19 cellular contexts compared by ENCODE assay signal in the genomic region with DNA sequence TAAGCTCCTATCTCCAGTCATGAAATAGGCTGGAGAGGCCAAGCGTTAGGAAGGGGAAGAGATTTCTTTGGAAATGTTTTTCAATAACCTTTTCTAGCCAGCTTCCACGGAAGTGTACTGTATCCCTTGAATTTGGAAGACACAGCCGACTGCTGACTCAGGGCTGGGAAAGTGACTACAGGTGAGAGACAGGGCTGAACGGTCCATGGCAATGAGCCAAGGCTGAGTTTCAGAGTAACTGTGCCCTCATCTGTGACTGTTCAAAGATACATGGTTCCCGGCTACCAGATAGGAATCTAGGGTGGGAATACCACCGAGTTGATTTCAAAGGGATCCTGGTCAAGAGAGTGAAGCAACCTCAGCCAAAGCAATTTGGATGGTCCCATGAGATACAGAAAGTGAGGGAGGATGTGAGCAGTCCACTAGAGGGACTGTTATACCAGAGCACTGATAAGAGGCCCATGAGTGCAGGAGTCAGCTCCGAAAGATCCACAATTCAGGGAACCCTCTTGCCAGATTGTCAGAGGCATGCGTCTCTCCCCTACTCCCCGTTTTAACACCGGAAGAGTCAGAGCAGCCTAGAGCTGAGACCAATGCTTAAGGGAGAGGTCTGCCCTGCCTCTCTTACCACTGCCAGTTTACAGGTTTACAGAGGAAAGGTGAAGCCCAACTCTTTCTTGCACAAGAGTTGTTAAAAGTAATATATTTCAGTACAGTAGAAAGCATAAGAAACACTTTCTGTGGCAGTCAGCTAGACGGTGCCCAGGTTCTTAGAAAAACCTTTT. TPM values are rescaled to one million over a fixed set of nuclear protein-coding genes. Genes with fewer than 3 reads are reported as not detected.
DNase-seq lines count a peak whose midpoint lies in the region; ATAC-seq and TF ChIP-seq lines count a peak whose summit lies in the region.
"Had no signal": no experiment of that assay in that cellular context is flagged by ENCODE, and none has a peak within 500 bp of the region (broad histone marks: within the 10 kb centered on the region; RNA-seq: fewer than 3 reads in every experiment).

No MANE protein-coding gene starts in this region.

- H3K4me3 ChIP-seq in endodermal cell (ENCODE audit: low read length) (no peak overlapping the region), mammary epithelial cell (replicated peaks in 1 of 3; ENCODE audit: insufficient read depth in 1 of 3, low read depth in 2 of 3, low read length in 3 of 3) (no peak overlapping the region)
- H3K4me3 ChIP-seq: BLaER1 had no signal

- CTCF ChIA-PET in mammary epithelial cell (lab: Charles Lee; ENCODE audit: low non-redundant PET): no interaction called here

- H3K36me3 Mint-ChIP-seq in endodermal cell (ENCODE audit: low read depth): no peaks in the 10 kb centered on the region

- TF ChIP-seq CTCF in endodermal cell (conservative IDR thresholded peaks at IDR 0.05) (peak; percentile 52), mammary epithelial cell (conservative IDR thresholded peaks at IDR 0.05 in 1 of 2, IDR thresholded peaks at IDR 0.05 in 1 of 2; ENCODE audit: extremely low read depth in 1 of 2, insufficient read depth in 1 of 2, low read depth in 1 of 2, low read length in 2 of 2) (no peak)

- no peak overlapping the region for H2AFZ ChIP-seq in mammary epithelial cell (ENCODE audit: low read depth, low read length)

- no peak overlapping the region for H3K4me3 Mint-ChIP-seq in endodermal cell
- H3K4me3 Mint-ChIP-seq: central memory CD8-positive, alpha-beta T cell; T-helper 17 cell had no signal

- H4K20me1 ChIP-seq in mammary epithelial cell (ENCODE audit: insufficient read depth, low read length): no peaks in the 10 kb centered on the region
- H4K20me1 ChIP-seq: BLaER1 had no signal

- dilution Hi-C loops in mammary epithelial cell (cut with HindIII; ENCODE audit: low sequenced_read_pairs): no loop called here

- no peaks in the 10 kb centered on the region for H3K9me3 Mint-ChIP-seq in endodermal cell
- H3K9me3 Mint-ChIP-seq: central memory CD8-positive, alpha-beta T cell had no signal

- ATAC-seq in GM18517 (IDR thresholded peaks at IDR 0.05; ENCODE audit: unreplicated experiment) (peak; percentile 63), GM21367 (IDR thresholded peaks at IDR 0.05; ENCODE audit: unreplicated experiment) (peak; percentile 61), HG02973 (IDR thresholded peaks at IDR 0.05; ENCODE audit: unreplicated experiment) (peak; percentile 52), GM21528 (IDR thresholded peaks at IDR 0.05; ENCODE audit: low FRiP score, unreplicated experiment) (no peak)
- ATAC-seq: T-helper 17 cell had no signal

- H3K27me3 ChIP-seq in endodermal cell (ENCODE audit: control insufficient read depth, insufficient read depth, low read length, poor library complexity, severe bottlenecking) (no peaks in the 10 kb centered on the region), mammary epithelial cell (ENCODE audit: insufficient read depth, low read length) (no peaks in the 10 kb centered on the region)
- H3K27me3 ChIP-seq: BLaER1 had no signal

- H3K27ac Mint-ChIP-seq in endodermal cell: peak overlapping the region; percentile 61
- H3K27ac Mint-ChIP-seq: T-helper 17 cell had no signal

- whole genome bisulfite sequencing in endodermal cell (ENCODE audit: insufficient coverage in 1 of 2, insufficient read length in 1 of 2), 2 experiments: 90 to 93% methylated on average over 10 of the region's 11 CpGs
- WGBS in mammary epithelial cell (ENCODE audit: low coverage, missing lambda C conversion rate): 57% methylated on average over 11 of the region's 11 CpGs

- H3K4me1 Mint-ChIP-seq in endodermal cell: no peaks in the 10 kb centered on the region
- H3K4me1 Mint-ChIP-seq: central memory CD8-positive, alpha-beta T cell; T-helper 17 cell had no signal

- H3K4me2 ChIP-seq in mammary epithelial cell (ENCODE audit: insufficient read depth, low read depth, low read length): no peak overlapping the region
- H3K4me2 ChIP-seq: BLaER1 had no signal

- DNase-seq in endodermal cell: peak; percentile 46
- no peak for DNase-seq in GOT3 (lab: John Stamatoyannopoulos, UW)
- DNase-seq in mammary epithelial cell: no peak
- DNase-seq in NCI-H1105 (lab: John Stamatoyannopoulos, UW): no peak
- DNase-seq: activated CD4-positive, alpha-beta T cell treated with anti-CD3 and anti-CD28 coated beads for 4 hours; activated T-cell treated with anti-CD3 and anti-CD28 coated beads, Interleukin-2, amount 50 U/mL, for 1 hour; foreskin melanocyte; IMR-90; NCI-H1105 treated with DMSO at 0.1 percent for 48 hours; T-helper 17 cell had no signal

- no peaks in the 10 kb centered on the region for H3K79me2 ChIP-seq in mammary epithelial cell (ENCODE audit: insufficient read depth, low read length)

- H3K9ac ChIP-seq in endodermal cell (ENCODE audit: extremely low read depth, low read length, poor library complexity, severe bottlenecking) (no peak overlapping the region), mammary epithelial cell (ENCODE audit: insufficient read depth, low read length) (no peak overlapping the region)
- H3K9ac ChIP-seq: BLaER1 had no signal

- intact Hi-C loops in mammary epithelial cell (cut with micrococcal nuclease): no loop called here

- no peaks in the 10 kb centered on the region for H3K4me1 ChIP-seq in endodermal cell (ENCODE audit: control insufficient read depth, insufficient read depth, low read length)
- H3K4me1 ChIP-seq in mammary epithelial cell (ENCODE audit: insufficient read depth, low read length): no peaks in the 10 kb centered on the region
- H3K4me1 ChIP-seq: BLaER1 had no signal

- in situ Hi-C loops in mammary epithelial cell (cut with MboI; ENCODE audit: low sequenced_read_pairs in 2 of 2): no loop called here

- H3K27ac ChIP-seq in endodermal cell (ENCODE audit: low read depth, low read length): no peak overlapping the region
- no peak overlapping the region for H3K27ac ChIP-seq in mammary epithelial cell (ENCODE audit: insufficient read depth, low read depth, low read length)
- H3K27ac ChIP-seq: BLaER1 had no signal

- H3K9me3 ChIP-seq in endodermal cell (ENCODE audit: control insufficient read depth, low read length): no peaks in the 10 kb centered on the region
- H3K9me3 ChIP-seq in mammary epithelial cell (replicated peaks; ENCODE audit: insufficient read depth, low read length): peaks cover 5% of the 10 kb centered on the region
- H3K9me3 ChIP-seq: BLaER1 had no signal

- H3K27me3 Mint-ChIP-seq in endodermal cell (ENCODE audit: insufficient read depth): no peaks in the 10 kb centered on the region

- H3K36me3 ChIP-seq in endodermal cell (ENCODE audit: control insufficient read depth, insufficient read depth, low read length) (no peaks in the 10 kb centered on the region), mammary epithelial cell (ENCODE audit: insufficient read depth, low read length) (no peaks in the 10 kb centered on the region)
- H3K36me3 ChIP-seq: BLaER1 had no signal

- no TSS peak for BruUV-seq in mammary epithelial cell (replicated peaks; lab: Mats Ljungman, UMichigan)

RNA-seq across cellular contexts. Expression of a gene that starts 3.2 kb away (rescaled TPM):
- not detected for total RNA-seq in endodermal cell
- polyA plus RNA-seq in endodermal cell (2013, experiment 1 of 2): not detected
- not detected for polyA plus RNA-seq in endodermal cell (2013, experiment 2 of 2)
- total RNA-seq in mammary epithelial cell: not detected
- polyA plus RNA-seq in mammary epithelial cell: not detected
- not detected for polyA minus RNA-seq in mammary epithelial cell
- total RNA-seq: H4, IMR-90, NCI-H460, osteoblast, T-helper 17 cell had no signal
- polyA plus RNA-seq: IMR-90 had no signal
